9 cellular contexts compared by ENCODE assay signal in genomic region chr14:50045837-50046236, GRCh38.
DNase-seq lines count a peak whose midpoint lies in the region; ATAC-seq and TF ChIP-seq lines count a peak whose summit lies in the region.
"Had no signal": no experiment of that assay in that cellular context is flagged by ENCODE, and none has a peak within 500 bp of the region (broad histone marks: within the 10 kb centered on the region; RNA-seq: fewer than 3 reads in every experiment).

No MANE protein-coding gene starts in this region.

- no peaks in the 10 kb centered on the region for H3K27me3 Mint-ChIP-seq in GM23338 (ENCODE audit: insufficient read depth, low read depth, poor library complexity)
- H3K27me3 Mint-ChIP-seq in WTC11 (ENCODE audit: low read depth), result no peaks in the 10 kb centered on the region; the same call in 1 of the 2 replicates

- no peaks in the 10 kb centered on the region for H4K20me1 ChIP-seq in GM23338 (replicated peaks; ENCODE audit: insufficient read depth)

- H3K9me3 Mint-ChIP-seq in GM23338, result no peaks in the 10 kb centered on the region
- peaks cover 13% of the 10 kb centered on the region for H3K9me3 Mint-ChIP-seq in WTC11

- CTCF ChIA-PET in WTC11 (lab: Charles Lee), result no interaction called here

- peaks cover 4% of the 10 kb centered on the region; the same call in 1 of the 2 replicates for H3K9me2 ChIP-seq in GM23338 (ENCODE audit: insufficient read depth)

- H3K4me3 Mint-ChIP-seq in GM23338, result no peak overlapping the region
- no peak overlapping the region for H3K4me3 Mint-ChIP-seq in WTC11

- H3K9me3 ChIP-seq in skeletal muscle tissue (ENCODE audit: control insufficient read depth in 3 of 3, low read length in 3 of 3), result no peaks in the 10 kb centered on the region

- POLR2A ChIA-PET in WTC11 (lab: Charles Lee), result no interaction called here

- H3K4me1 ChIP-seq in GM23338 (ENCODE audit: insufficient read depth) (peaks cover 4% of the 10 kb centered on the region; the same call in 1 of the 2 replicates), skeletal muscle tissue (ENCODE audit: control insufficient read depth in 3 of 3, insufficient read depth in 3 of 3, low read length in 3 of 3) (peaks cover 8 to 25% (median 17%) of the 10 kb centered on the region in 3 donors)

- no peaks in the 10 kb centered on the region for H3K36me3 ChIP-seq in GM23338 (ENCODE audit: insufficient read depth)
- no peaks in the 10 kb centered on the region for H3K36me3 ChIP-seq in skeletal muscle tissue (ENCODE audit: control insufficient read depth in 3 of 3, insufficient read depth in 3 of 3, low read length in 3 of 3)

- H3K4me3 ChIP-seq in GM23338, result no peak overlapping the region
- no peak overlapping the region for H3K4me3 ChIP-seq in skeletal muscle tissue (ENCODE audit: low read length in 3 of 3)

- no peak overlapping the region for H3K9ac ChIP-seq in skeletal muscle tissue (ENCODE audit: low read depth in 1 of 3, low read length in 3 of 3)

- ATAC-seq in GM23338, result no peak
- no peak for ATAC-seq in WTC11
- no peak for ATAC-seq in HG03045 (IDR thresholded peaks at IDR 0.05; ENCODE audit: unreplicated experiment)

- peaks cover 18% of the 10 kb centered on the region for H3K4me1 Mint-ChIP-seq in GM23338
- H3K4me1 Mint-ChIP-seq in WTC11, result peaks cover 23% of the 10 kb centered on the region

- H3K4me2 ChIP-seq in GM23338, result no peak overlapping the region

- no peaks in the 10 kb centered on the region for H3F3A ChIP-seq in GM23338 (replicated peaks; ENCODE audit: low read depth)

- H3K27ac Mint-ChIP-seq in GM23338 (no peak overlapping the region), WTC11 (peak overlapping the region; percentile 20; the same call in 1 of the 2 replicates)

- no peak for TF ChIP-seq CTCF in GM23338 (conservative IDR thresholded peaks at IDR 0.05; ENCODE audit: low read depth in 2 of 2)
- no peak for TF ChIP-seq CTCF in WTC11 (IDR thresholded peaks at IDR 0.05)

- H3K36me3 Mint-ChIP-seq in GM23338 (ENCODE audit: low read depth), result no peaks in the 10 kb centered on the region
- peaks cover 5% of the 10 kb centered on the region; the same call in 1 of the 2 replicates for H3K36me3 Mint-ChIP-seq in WTC11

- H2AFZ ChIP-seq in GM23338, result 0 out of 2 replicates have a peak overlapping the region, but pooled peaks have one; percentile 93

- no peak overlapping the region for H3K27ac ChIP-seq in GM23338 (ENCODE audit: low read depth)
- peak overlapping the region; percentile 78 for H3K27ac ChIP-seq in epithelial cell of prostate
- H3K27ac ChIP-seq in skeletal muscle tissue (ENCODE audit: low read depth, low read length), result peak overlapping the region; percentile 59

- no peak for DNase-seq in GM23338 (ENCODE audit: low spot score)
- no peak for DNase-seq in WTC11 (ENCODE audit: low spot score)
- no peak for DNase-seq in epithelial cell of prostate (ENCODE audit: low read depth, low spot score)
- DNase-seq in activated effector memory CD4-positive, alpha-beta T cell treated with anti-CD3 and anti-CD28 coated beads, Interleukin-2, amount 50 U/mL, for 16 hours, result no peak
- no peak for DNase-seq in NCI-H2227 (lab: John Stamatoyannopoulos, UW; ENCODE audit: unreplicated experiment)
- DNase-seq in NCI-H2081 treated with DMSO at 0.1 percent for 48 hours (lab: John Stamatoyannopoulos, UW), result no peak
- DNase-seq: DND-41 had no signal

- H3K27me3 ChIP-seq in GM23338 (ENCODE audit: insufficient read depth) (no peaks in the 10 kb centered on the region), skeletal muscle tissue (ENCODE audit: control insufficient read depth in 3 of 3, insufficient read depth in 3 of 3, low read length in 3 of 3) (no peaks in the 10 kb centered on the region)

- H3K79me2 ChIP-seq in GM23338 (replicated peaks; ENCODE audit: insufficient read depth), result no peaks in the 10 kb centered on the region

TF ChIP-seq in GM23338, 12 proteins besides CTCF, POLR2A, EP300 and RAD21 (continues in another document):
- TF ChIP-seq NANOG (IDR thresholded peaks at IDR 0.05; ENCODE audit: borderline replicate concordance) (no peak), ZNF331 (CRISPR knock-in tag; IDR thresholded peaks at IDR 0.05; ENCODE audit: low read depth) (no peak), REST (IDR thresholded peaks at IDR 0.05; ENCODE audit: unreplicated experiment) (no peak), EZH2 (IDR thresholded peaks at IDR 0.05; ENCODE audit: low read depth, unreplicated experiment) (no peak), ETS1 (IDR thresholded peaks at IDR 0.05) (no peak), POLR2AphosphoS5 (IDR thresholded peaks at IDR 0.05; ENCODE audit: low read depth) (no peak), STAT1 (IDR thresholded peaks at IDR 0.05; ENCODE audit: unreplicated experiment) (no peak)

TF ChIP-seq in WTC11, 78 proteins besides CTCF, POLR2A, EP300 and RAD21 (continues in another document):
- TF ChIP-seq NR2C2 (CRISPR knock-in tag; IDR thresholded peaks at IDR 0.05), result no peak
- no peak for TF ChIP-seq ZNF317 (CRISPR knock-in tag; IDR thresholded peaks at IDR 0.05; ENCODE audit: borderline replicate concordance, low read depth)
- TF ChIP-seq ZBTB43 (CRISPR knock-in tag; IDR thresholded peaks at IDR 0.05), result no peak
- TF ChIP-seq ERG (CRISPR knock-in tag; IDR thresholded peaks at IDR 0.05), result no peak
- no peak for TF ChIP-seq HMGA2 (CRISPR knock-in tag; IDR thresholded peaks at IDR 0.05)
- no peak for TF ChIP-seq ETV6 (CRISPR knock-in tag; IDR thresholded peaks at IDR 0.05)
- no peak for TF ChIP-seq ARID4B (CRISPR knock-in tag; IDR thresholded peaks at IDR 0.05; ENCODE audit: borderline replicate concordance)
- no peak for TF ChIP-seq NFYB (CRISPR knock-in tag; conservative IDR thresholded peaks at IDR 0.05; ENCODE audit: low read depth)
- no peak for TF ChIP-seq ATF1 (CRISPR knock-in tag; IDR thresholded peaks at IDR 0.05)
